Comparison of ENCODE assay signal across 16 cellular contexts in genomic region chr7:91424372-91424771, GRCh38.
DNase-seq lines count a peak whose midpoint lies in the region; ATAC-seq, FAIRE-seq and TF ChIP-seq lines count a peak whose summit lies in the region.
"Had no signal": no experiment of that assay in that cellular context is flagged by ENCODE, and none has a peak within 500 bp of the region (broad histone marks: within the 10 kb centered on the region; RNA-seq: fewer than 3 reads in every experiment).

No MANE protein-coding gene starts in this region.

- no peaks in the 10 kb centered on the region for H3K27me3 ChIP-seq in A673 (replicated peaks; ENCODE audit: insufficient read depth, low read depth, low read length, poor library complexity)
- H3K27me3 ChIP-seq in H9 (ENCODE audit: insufficient read depth, low read length): no peaks in the 10 kb centered on the region
- no peaks in the 10 kb centered on the region for H3K27me3 ChIP-seq in BE2C
- H3K27me3 ChIP-seq: tibial artery had no signal

- H3K27ac ChIP-seq in A673 (ENCODE audit: low read depth, low read length, poor library complexity, severe bottlenecking) (no peak overlapping the region), H9 (ENCODE audit: insufficient read length, low read depth, low read length) (no peak overlapping the region)
- H3K27ac ChIP-seq: tibial artery had no signal

- no peaks in the 10 kb centered on the region for H3K9me3 Mint-ChIP-seq in H9
- H3K9me3 Mint-ChIP-seq: activated CD4-positive, alpha-beta T cell treated with anti-CD3 and anti-CD28 coated beads, Interleukin-2, amount 10 ng/mL, durations not matched to agents 7 days and 5 days had no signal

- H2BK20ac ChIP-seq in H9 (ENCODE audit: low read depth, low read length, poor library complexity, severe bottlenecking): no peak overlapping the region

- no peak overlapping the region for H2AK5ac ChIP-seq in H9 (ENCODE audit: insufficient read length, low read length)

- H3K4me1 Mint-ChIP-seq in H9: peaks cover 19 to 23% of the 10 kb centered on the region in 2 experiments
- H3K4me1 Mint-ChIP-seq: activated CD4-positive, alpha-beta T cell treated with anti-CD3 and anti-CD28 coated beads, Interleukin-2, amount 10 ng/mL, durations not matched to agents 7 days and 5 days had no signal

- BruUV-seq in A673 (replicated peaks; lab: Mats Ljungman, UMichigan): no TSS peak

- no peak for TF ChIP-seq POLR2A in H54 (IDR thresholded peaks at IDR 0.05; ENCODE audit: low read depth, low read length)

- no peak overlapping the region for H3K9ac ChIP-seq in H9 (ENCODE audit: extremely low read depth, insufficient read length, low read length)

- H3K79me2 ChIP-seq in H9 (ENCODE audit: insufficient read depth, low read length): no peaks in the 10 kb centered on the region

- H3K23ac ChIP-seq in H9 (ENCODE audit: insufficient read length, low read depth, low read length): no peak overlapping the region

- no peak overlapping the region for H4K5ac ChIP-seq in H9 (ENCODE audit: insufficient read length, low read depth, low read length)

- H3K56ac ChIP-seq in H9 (ENCODE audit: insufficient read length, low read depth, low read length): no peak overlapping the region

- DNase-seq in A673 (ENCODE audit: low spot score) (peak; percentile 25), H9 (peak; percentile 58), NCI-H82 (lab: John Stamatoyannopoulos, UW) (peak; percentile 98), epithelial cell of proximal tubule (ENCODE audit: low read depth) (no peak), BE2C (no peak), NCI-H1417 treated with DMSO at 0.1 percent for 48 hours (lab: John Stamatoyannopoulos, UW) (no peak), H54 (ENCODE audit: insufficient read length, low spot score) (no peak)
- DNase-seq: activated CD4-positive, alpha-beta T cell treated with anti-CD3 and anti-CD28 coated beads, Interleukin-2, amount 10 ng/mL, durations not matched to agents 7 days and 5 days; activated T-cell treated with anti-CD3 and anti-CD28 coated beads, Interleukin-2, amount 50 U/mL, for 1 hour; Calu3; islet precursor cell; mucosa of descending colon; SHP77; stimulated activated CD4-positive, alpha-beta T cell treated with anti-CD3 and anti-CD28 coated beads, Interleukin-4, amount 100 ng/mL, for 4 hours; tibial artery had no signal

- H3K4me3 Mint-ChIP-seq in H9: no peak overlapping the region
- H3K4me3 Mint-ChIP-seq: activated CD4-positive, alpha-beta T cell treated with anti-CD3 and anti-CD28 coated beads, Interleukin-2, amount 10 ng/mL, durations not matched to agents 7 days and 5 days had no signal

- H3K9me3 ChIP-seq in A673 (ENCODE audit: low read depth, low read length, poor library complexity, severe bottlenecking) (no peaks in the 10 kb centered on the region), H9 (ENCODE audit: control insufficient read depth, low read depth, low read length) (no peaks in the 10 kb centered on the region), BE2C (no peaks in the 10 kb centered on the region)
- H3K9me3 ChIP-seq: mucosa of descending colon, tibial artery had no signal

- H4K20me1 ChIP-seq in H9 (ENCODE audit: control insufficient read depth, insufficient read depth, insufficient read length): no peaks in the 10 kb centered on the region

- H2AFZ ChIP-seq in H9 (ENCODE audit: low read length): no peak overlapping the region

- CTCF ChIA-PET in A673 (lab: Charles Lee): no interaction called here

- POLR2A ChIA-PET in A673 (lab: Charles Lee; ENCODE audit: low non-redundant PET): interaction anchor here (0.6 kb wide), 1 partner anchor 336 kb away, joined by 3 read pairs; no protein-coding TSS in a partner anchor

- H3K36me3 ChIP-seq in A673 (ENCODE audit: insufficient read depth, low read length, poor library complexity, severe bottlenecking) (no peaks in the 10 kb centered on the region), BE2C (no peaks in the 10 kb centered on the region)
- H3K36me3 ChIP-seq: tibial artery had no signal

- H3K36me3 Mint-ChIP-seq in H9 (ENCODE audit: insufficient read depth in 1 of 3, low read depth in 3 of 3): no peaks in the 10 kb centered on the region

- no peak overlapping the region for H3K14ac ChIP-seq in H9 (ENCODE audit: insufficient read depth, low read length)

- no peak overlapping the region for H4K8ac ChIP-seq in H9 (replicated peaks; ENCODE audit: insufficient read length, low read depth, low read length)

- H3K4me1 ChIP-seq in A673 (ENCODE audit: insufficient read depth, low read length, poor library complexity, severe bottlenecking): peaks cover 5% of the 10 kb centered on the region
- peaks cover 3% of the 10 kb centered on the region; the same call in 1 of the 2 replicates for H3K4me1 ChIP-seq in H9 (ENCODE audit: insufficient read depth, low read length)
- H3K4me1 ChIP-seq in BE2C: no peaks in the 10 kb centered on the region
- H3K4me1 ChIP-seq: tibial artery had no signal

- H3K18ac ChIP-seq in H9 (ENCODE audit: insufficient read length, low read depth, low read length): no peak overlapping the region

- no peak overlapping the region for H3K4me2 ChIP-seq in H9 (ENCODE audit: insufficient read depth, insufficient read length, low read length)

- intact Hi-C loops in A673 (cut with micrococcal nuclease; ENCODE audit: unreplicated experiment): loop anchor here (5.0 kb wide), 1 partner anchor 157 kb away; no protein-coding TSS in a partner anchor

- no peak overlapping the region for H3K27ac Mint-ChIP-seq in H9
- H3K27ac Mint-ChIP-seq: activated CD4-positive, alpha-beta T cell treated with anti-CD3 and anti-CD28 coated beads, Interleukin-2, amount 10 ng/mL, durations not matched to agents 7 days and 5 days had no signal

- H3T11ph ChIP-seq in H9 (ENCODE audit: low read length): no peak overlapping the region

- ATAC-seq in HG02870 (IDR thresholded peaks at IDR 0.05; ENCODE audit: unreplicated experiment): no peak
- ATAC-seq: mucosa of descending colon had no signal

- H2BK120ac ChIP-seq in H9 (ENCODE audit: low read depth, low read length, poor library complexity, severe bottlenecking): no peak overlapping the region

- H3K27me3 Mint-ChIP-seq in H9 (ENCODE audit: low read depth): peaks cover 3% of the 10 kb centered on the region
- H3K27me3 Mint-ChIP-seq: activated CD4-positive, alpha-beta T cell treated with anti-CD3 and anti-CD28 coated beads, Interleukin-2, amount 10 ng/mL, durations not matched to agents 7 days and 5 days had no signal

- H3K4me3 ChIP-seq in A673 (ENCODE audit: low read depth, low read length, poor library complexity, severe bottlenecking) (no peak overlapping the region), epithelial cell of proximal tubule (ENCODE audit: low read depth, low read length) (no peak overlapping the region), BE2C (ENCODE audit: low read depth, low read length) (no peak overlapping the region)
- H3K4me3 ChIP-seq: mucosa of descending colon, tibial artery had no signal

- no peak overlapping the region for H2BK5ac ChIP-seq in H9 (ENCODE audit: insufficient read length, low read length)

- no peak overlapping the region for H3K4ac ChIP-seq in H9 (ENCODE audit: low read depth, low read length)

- H3K23me2 ChIP-seq in H9 (ENCODE audit: insufficient read length, low read depth, low read length, poor library complexity, severe bottlenecking): no peaks in the 10 kb centered on the region

- no peak for FAIRE-seq in H54 (lab: Jason Lieb, UNC)

- no peaks in the 10 kb centered on the region for H3K79me1 ChIP-seq in H9 (ENCODE audit: insufficient read depth, low read depth, low read length, poor library complexity, severe bottlenecking)

- no peak overlapping the region for H2BK12ac ChIP-seq in H9 (ENCODE audit: insufficient read length, low read depth, low read length)

- H2BK15ac ChIP-seq in H9 (ENCODE audit: low read depth, low read length): no peak overlapping the region

- TF ChIP-seq CTCF in A673 (conservative IDR thresholded peaks at IDR 0.05; ENCODE audit: low read depth, low read length): no peak
- peak; percentile 51; the same call in 2 of the 3 replicates for TF ChIP-seq CTCF in H9 (conservative IDR thresholded peaks at IDR 0.05)
- peak; percentile 22 for TF ChIP-seq CTCF in epithelial cell of proximal tubule (conservative IDR thresholded peaks at IDR 0.05; ENCODE audit: low read depth, low read length)
- no peak for TF ChIP-seq CTCF in BE2C (IDR thresholded peaks at IDR 0.05; ENCODE audit: low read depth, low read length)

- no peak overlapping the region for H4K91ac ChIP-seq in H9 (ENCODE audit: insufficient read length, low read depth, low read length)

- WGBS in H9 (ENCODE audit: extremely low coverage, insufficient read length, low lambda C conversion rate): no CpG with 5 or more reads among the region's 1 CpG

Comparison
In these comparisons a context has a peak if more than half of its experiments do, and no peak if none do; other contexts are left out.
1. DNase-seq: peak in A673 (single experiment), H9 (single experiment) and NCI-H82 (single experiment); none in epithelial cell of proximal tubule (single experiment), BE2C (single experiment), NCI-H1417 treated with DMSO at 0.1 percent for 48 hours (single experiment) and H54 (single experiment).
2. CTCF ChIP-seq: peak in H9 (single experiment) and epithelial cell of proximal tubule (single experiment); none in A673 (single experiment) and BE2C (single experiment).